In genomic region chr14:92988786-92989755, GRCh38 we compare ENCODE assay signal across 22 cellular contexts.
A peak's percentile ranks its signal among the peaks of the same experiment; 100 is the strongest.
DNase-seq lines count a peak whose midpoint lies in the region; ATAC-seq and TF ChIP-seq lines count a peak whose summit lies in the region.
"Had no signal": no experiment of that assay in that cellular context is flagged by ENCODE, and none has a peak within 500 bp of the region (broad histone marks: within the 10 kb centered on the region; RNA-seq: fewer than 3 reads in every experiment).

No MANE protein-coding gene starts in this region.

- no peak for ATAC-seq in stimulated activated effector memory CD8-positive, alpha-beta T cell treated with anti-CD3 and anti-CD28 coated beads, Interleukin-12 subunit alpha, Interleukin-12 subunit beta, amount 100 ng/mL, for 72 hours
- ATAC-seq in GM19397 (IDR thresholded peaks at IDR 0.05; ENCODE audit: unreplicated experiment): no peak
- no peak for ATAC-seq in CD4-positive, alpha-beta T cell (ENCODE audit: poor library complexity)
- ATAC-seq: gastrocnemius medialis had no signal

- H3K4me1 Mint-ChIP-seq in stimulated activated effector memory CD8-positive, alpha-beta T cell treated with anti-CD3 and anti-CD28 coated beads, Interleukin-12 subunit alpha, Interleukin-12 subunit beta, amount 100 ng/mL, for 72 hours: peaks cover 8% of the 10 kb centered on the region
- no peaks in the 10 kb centered on the region for H3K4me1 Mint-ChIP-seq in CD4-positive, alpha-beta T cell (ENCODE audit: low read depth)

- H3K4me3 Mint-ChIP-seq in stimulated activated effector memory CD8-positive, alpha-beta T cell treated with anti-CD3 and anti-CD28 coated beads, Interleukin-12 subunit alpha, Interleukin-12 subunit beta, amount 100 ng/mL, for 72 hours: no peak overlapping the region
- no peak overlapping the region for H3K4me3 Mint-ChIP-seq in CD4-positive, alpha-beta T cell

- DNase-seq in DMS 273 treated with DMSO at 0.1 percent for 48 hours (lab: John Stamatoyannopoulos, UW) (peak; percentile 77), NCI-H2171 treated with DMSO at 0.1 percent for 48 hours (lab: John Stamatoyannopoulos, UW) (peak; percentile 97), fibroblast of peridontal ligament (ENCODE audit: extremely low read depth) (peak; percentile 10), NCI-H1436 (lab: John Stamatoyannopoulos, UW) (no peak)
- DNase-seq in stimulated activated effector memory CD8-positive, alpha-beta T cell treated with anti-CD3 and anti-CD28 coated beads, Interleukin-12 subunit alpha, Interleukin-12 subunit beta, amount 100 ng/mL, for 72 hours (ENCODE audit: low spot score in 2 of 2): no peak
- no peak for DNase-seq in CD4-positive, alpha-beta T cell
- DNase-seq: activated CD4-positive, alpha-beta T cell treated with anti-CD3 and anti-CD28 coated beads, Interleukin-2, amount 50 U/mL, for 4 hours; activated naive CD4-positive, alpha-beta T cell; AML-193; amygdala; central memory CD4-positive, alpha-beta T cell; erythroblast; gastrocnemius medialis; Kasumi-1; midbrain; NCI-H1105 treated with DMSO at 0.1 percent for 48 hours; NCI-H446 treated with DMSO at 0.1 percent for 48 hours; retina; RPMI8226; stimulated activated CD4-positive, alpha-beta T cell treated with anti-CD3 and anti-CD28 coated beads, Interleukin-15, amount 100 ng/mL, for 24 hours; T-helper 1 cell had no signal

- H3K36me3 Mint-ChIP-seq in stimulated activated effector memory CD8-positive, alpha-beta T cell treated with anti-CD3 and anti-CD28 coated beads, Interleukin-12 subunit alpha, Interleukin-12 subunit beta, amount 100 ng/mL, for 72 hours: peaks cover 21% of the 10 kb centered on the region
- H3K36me3 Mint-ChIP-seq in CD4-positive, alpha-beta T cell (ENCODE audit: low read depth): peaks cover 41% of the 10 kb centered on the region

- TF ChIP-seq CTCF in CD4-positive, alpha-beta T cell (IDR thresholded peaks at IDR 0.05): no peak

- CTCF ChIA-PET in CD4-positive, alpha-beta T cell (lab: Charles Lee): no interaction called here

- H3K9me3 ChIP-seq in CD4-positive, alpha-beta T cell (ENCODE audit: control insufficient read depth, low read length): no peaks in the 10 kb centered on the region
- H3K9me3 ChIP-seq: gastrocnemius medialis had no signal

- no peaks in the 10 kb centered on the region for H3K27me3 ChIP-seq in CD4-positive, alpha-beta T cell (ENCODE audit: control insufficient read depth, insufficient read depth, low read length)
- H3K27me3 ChIP-seq: gastrocnemius medialis had no signal

- intact Hi-C loops in CD4-positive, alpha-beta T cell (cut with DNase I, micrococcal nuclease): no loop called here

- H3K9me3 Mint-ChIP-seq in stimulated activated effector memory CD8-positive, alpha-beta T cell treated with anti-CD3 and anti-CD28 coated beads, Interleukin-12 subunit alpha, Interleukin-12 subunit beta, amount 100 ng/mL, for 72 hours: no peaks in the 10 kb centered on the region
- no peaks in the 10 kb centered on the region for H3K9me3 Mint-ChIP-seq in CD4-positive, alpha-beta T cell

- peak overlapping the region; percentile 12 for H3K27ac Mint-ChIP-seq in stimulated activated effector memory CD8-positive, alpha-beta T cell treated with anti-CD3 and anti-CD28 coated beads, Interleukin-12 subunit alpha, Interleukin-12 subunit beta, amount 100 ng/mL, for 72 hours
- no peak overlapping the region for H3K27ac Mint-ChIP-seq in CD4-positive, alpha-beta T cell

- H3K27ac ChIP-seq in CD4-positive, alpha-beta T cell (ENCODE audit: low read depth, low read length): no peak overlapping the region
- H3K27ac ChIP-seq: gastrocnemius medialis had no signal

- POLR2A ChIA-PET in CD4-positive, alpha-beta T cell (lab: Charles Lee): no interaction called here

- no peaks in the 10 kb centered on the region for H3K27me3 Mint-ChIP-seq in CD4-positive, alpha-beta T cell

Comparison
In these comparisons a context has a peak if more than half of its experiments do, and no peak if none do; other contexts are left out.
1. DNase-seq: peak in DMS 273 treated with DMSO at 0.1 percent for 48 hours (single experiment), NCI-H2171 treated with DMSO at 0.1 percent for 48 hours (single experiment) and fibroblast of peridontal ligament (single experiment); none in stimulated activated effector memory CD8-positive, alpha-beta T cell treated with anti-CD3 and anti-CD28 coated beads, Interleukin-12 subunit alpha, Interleukin-12 subunit beta, amount 100 ng/mL, for 72 hours (0 of 2), NCI-H1436 (single experiment) and CD4-positive, alpha-beta T cell (0 of 10).